In the genomic region with DNA sequence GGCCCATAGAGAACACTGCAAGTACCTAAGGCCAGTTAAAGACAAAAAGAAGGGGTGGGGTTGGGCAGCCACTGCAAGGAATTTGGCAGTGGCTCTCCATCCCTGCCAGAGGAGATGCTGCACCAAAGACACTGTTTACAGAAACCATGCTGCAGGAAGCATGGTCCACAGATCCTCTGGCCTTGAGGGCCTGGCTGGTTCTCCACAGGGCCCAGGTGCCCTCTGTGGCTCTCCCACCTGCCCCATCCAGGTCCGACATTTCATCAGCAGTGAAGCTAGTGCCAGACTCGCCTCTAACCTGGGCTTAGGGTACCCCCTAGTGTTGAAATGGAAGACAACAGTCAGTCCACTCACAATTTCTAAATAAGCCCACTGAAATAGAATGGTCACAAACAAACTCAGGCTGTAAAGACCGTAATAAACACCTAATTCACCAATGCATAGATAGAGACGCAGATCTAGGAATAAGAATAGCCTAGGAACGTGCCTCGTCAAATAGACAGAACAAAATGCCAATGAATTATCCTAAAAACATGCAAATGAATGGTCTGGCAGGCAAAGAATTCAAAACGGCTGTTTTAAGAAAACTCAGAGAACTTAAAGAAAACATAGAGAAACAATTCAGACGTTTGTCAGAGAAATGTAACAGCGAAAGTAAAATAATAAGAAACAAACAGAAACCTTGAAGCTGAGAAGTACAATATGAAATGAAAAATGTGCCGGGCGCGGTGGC, we compare ENCODE assay signal across 8 cellular contexts. TPM values are rescaled to one million over a fixed set of nuclear protein-coding genes. Genes with fewer than 3 reads are reported as not detected.
DNase-seq lines count a peak whose midpoint lies in the region; ATAC-seq and TF ChIP-seq lines count a peak whose summit lies in the region.

No MANE protein-coding gene starts in this region.

- ATAC-seq in activated CD8-positive, alpha-beta memory T cell treated with anti-CD3 and anti-CD28 coated beads, Interleukin-2, amount 10 ng/mL, durations not matched to agents 7 days and 5 days: peak; percentile 78
- no peak for ATAC-seq in HG03378 (IDR thresholded peaks at IDR 0.05; ENCODE audit: unreplicated experiment)

- H3K27me3 Mint-ChIP-seq in HFFc6 (ENCODE audit: insufficient read depth): peaks cover 26% of the 10 kb centered on the region
- H3K27me3 Mint-ChIP-seq in activated CD8-positive, alpha-beta memory T cell treated with anti-CD3 and anti-CD28 coated beads, Interleukin-2, amount 10 ng/mL, durations not matched to agents 7 days and 5 days: peaks cover 39% of the 10 kb centered on the region
- H3K27me3 Mint-ChIP-seq in progenitor cell of endocrine pancreas: peaks cover 21% of the 10 kb centered on the region

- H3K9me3 Mint-ChIP-seq in HFFc6 (no peaks in the 10 kb centered on the region), progenitor cell of endocrine pancreas (ENCODE audit: low read depth) (peaks cover 12% of the 10 kb centered on the region)
- H3K9me3 Mint-ChIP-seq in activated CD8-positive, alpha-beta memory T cell treated with anti-CD3 and anti-CD28 coated beads, Interleukin-2, amount 10 ng/mL, durations not matched to agents 7 days and 5 days (ENCODE audit: low read depth): no peaks in the 10 kb centered on the region

- H3K36me3 Mint-ChIP-seq in HFFc6 (ENCODE audit: low read depth) (no peaks in the 10 kb centered on the region), progenitor cell of endocrine pancreas (ENCODE audit: insufficient read depth) (no peaks in the 10 kb centered on the region)
- H3K36me3 Mint-ChIP-seq in activated CD8-positive, alpha-beta memory T cell treated with anti-CD3 and anti-CD28 coated beads, Interleukin-2, amount 10 ng/mL, durations not matched to agents 7 days and 5 days: no peaks in the 10 kb centered on the region

- TF ChIP-seq CTCF in HFFc6 (IDR thresholded peaks at IDR 0.05): peak; percentile 82
- TF ChIP-seq CTCF in progenitor cell of endocrine pancreas (IDR thresholded peaks at IDR 0.05; ENCODE audit: unreplicated experiment): peak; percentile 53

- DNase-seq in COR-L47 (lab: John Stamatoyannopoulos, UW) (peak; percentile 69), HFFc6 (peak; percentile 23), NCI-H69 (lab: John Stamatoyannopoulos, UW) (peak; percentile 86), fibroblast of peridontal ligament (ENCODE audit: extremely low read depth) (peak; percentile 19), progenitor cell of endocrine pancreas (ENCODE audit: low spot score, unreplicated experiment) (no peak), GOT3 (lab: John Stamatoyannopoulos, UW) (no peak)
- peak; percentile 56 for DNase-seq in activated CD8-positive, alpha-beta memory T cell treated with anti-CD3 and anti-CD28 coated beads, Interleukin-2, amount 10 ng/mL, durations not matched to agents 7 days and 5 days

- CTCF ChIA-PET in activated CD8-positive, alpha-beta memory T cell treated with anti-CD3 and anti-CD28 coated beads, Interleukin-2, amount 10 ng/mL, durations not matched to agents 7 days and 5 days (lab: Charles Lee): interaction anchor here (0.6 to 6.6 kb wide), 17 partner anchors 9 to 343 kb away, joined by 3 to 105 read pairs (median 5); no protein-coding TSS in a partner anchor

- no peak overlapping the region for H3K4me3 Mint-ChIP-seq in HFFc6
- no peak overlapping the region for H3K4me3 Mint-ChIP-seq in activated CD8-positive, alpha-beta memory T cell treated with anti-CD3 and anti-CD28 coated beads, Interleukin-2, amount 10 ng/mL, durations not matched to agents 7 days and 5 days
- H3K4me3 Mint-ChIP-seq in progenitor cell of endocrine pancreas (ENCODE audit: low read depth): no peak overlapping the region

- H3K4me1 Mint-ChIP-seq in HFFc6 (ENCODE audit: low read depth) (no peaks in the 10 kb centered on the region), progenitor cell of endocrine pancreas (ENCODE audit: low read depth) (no peaks in the 10 kb centered on the region)
- H3K4me1 Mint-ChIP-seq in activated CD8-positive, alpha-beta memory T cell treated with anti-CD3 and anti-CD28 coated beads, Interleukin-2, amount 10 ng/mL, durations not matched to agents 7 days and 5 days: peaks cover 3% of the 10 kb centered on the region

- no peak overlapping the region for H3K27ac Mint-ChIP-seq in HFFc6
- no peak overlapping the region for H3K27ac Mint-ChIP-seq in activated CD8-positive, alpha-beta memory T cell treated with anti-CD3 and anti-CD28 coated beads, Interleukin-2, amount 10 ng/mL, durations not matched to agents 7 days and 5 days
- H3K27ac Mint-ChIP-seq in progenitor cell of endocrine pancreas: peak overlapping the region; percentile 41

RNA-seq across cellular contexts. Expression of a gene that starts 23.3 kb away (rescaled TPM):
- not detected for total RNA-seq in HFFc6 (2021; fragmentation: NEBNext Ultra II Directional; extraction: Animal tissue kit (Norgen Biotek cat#: 25700))
- not detected for total RNA-seq in activated CD8-positive, alpha-beta memory T cell treated with anti-CD3 and anti-CD28 coated beads, Interleukin-2, amount 10 ng/mL, durations not matched to agents 7 days and 5 days
- not detected in 2 replicates for total RNA-seq in progenitor cell of endocrine pancreas

RNA-seq across cellular contexts. Expression of a gene that starts 23.7 kb away (rescaled TPM):
- total RNA-seq in HFFc6 (2021; fragmentation: NEBNext Ultra II Directional; extraction: Animal tissue kit (Norgen Biotek cat#: 25700)): not detected
- total RNA-seq in activated CD8-positive, alpha-beta memory T cell treated with anti-CD3 and anti-CD28 coated beads, Interleukin-2, amount 10 ng/mL, durations not matched to agents 7 days and 5 days: not detected
- total RNA-seq in progenitor cell of endocrine pancreas: not detected in 2 replicates

RNA-seq across cellular contexts. Expression of a gene that starts 24.8 kb away (rescaled TPM):
- not detected for total RNA-seq in HFFc6 (2021; fragmentation: NEBNext Ultra II Directional; extraction: Animal tissue kit (Norgen Biotek cat#: 25700))
- total RNA-seq in activated CD8-positive, alpha-beta memory T cell treated with anti-CD3 and anti-CD28 coated beads, Interleukin-2, amount 10 ng/mL, durations not matched to agents 7 days and 5 days: not detected
- not detected in 2 replicates for total RNA-seq in progenitor cell of endocrine pancreas

RNA-seq across cellular contexts. Expression of a gene that starts 38.9 kb away (rescaled TPM):
- 1,000 to 10,000 TPM; 2,312 to 2,495 (median 2,438) TPM for total RNA-seq in HFFc6 (2021; fragmentation: NEBNext Ultra II Directional; extraction: Animal tissue kit (Norgen Biotek cat#: 25700))
- total RNA-seq in activated CD8-positive, alpha-beta memory T cell treated with anti-CD3 and anti-CD28 coated beads, Interleukin-2, amount 10 ng/mL, durations not matched to agents 7 days and 5 days: 1,000 to 10,000 TPM; 3,135 to 3,310 TPM
- total RNA-seq in progenitor cell of endocrine pancreas: 2,232 and 2,439 TPM in 2 replicates

RNA-seq across cellular contexts. Expression of a gene that starts 55.9 kb away (rescaled TPM):
- total RNA-seq in HFFc6 (2021; fragmentation: NEBNext Ultra II Directional; extraction: Animal tissue kit (Norgen Biotek cat#: 25700)): under 1 TPM in 4 of 6 experiments, not detected in 2; 0.23 to 0.62 (median 0.35) TPM
- 1 to 10 TPM; 4.0 to 4.1 TPM for total RNA-seq in activated CD8-positive, alpha-beta memory T cell treated with anti-CD3 and anti-CD28 coated beads, Interleukin-2, amount 10 ng/mL, durations not matched to agents 7 days and 5 days
- total RNA-seq in progenitor cell of endocrine pancreas: 0.36 and 0.78 TPM in 2 replicates

Comparison
In these comparisons a context has a peak if more than half of its experiments do, and no peak if none do; other contexts are left out.
1. DNase-seq: peak in COR-L47 (single experiment), HFFc6 (single experiment), NCI-H69 (single experiment), activated CD8-positive, alpha-beta memory T cell treated with anti-CD3 and anti-CD28 coated beads, Interleukin-2, amount 10 ng/mL, durations not matched to agents 7 days and 5 days (single experiment) and fibroblast of peridontal ligament (single experiment); none in progenitor cell of endocrine pancreas (single experiment) and GOT3 (single experiment).